1 cellular context compared by ENCODE assay signal in the genomic region with DNA sequence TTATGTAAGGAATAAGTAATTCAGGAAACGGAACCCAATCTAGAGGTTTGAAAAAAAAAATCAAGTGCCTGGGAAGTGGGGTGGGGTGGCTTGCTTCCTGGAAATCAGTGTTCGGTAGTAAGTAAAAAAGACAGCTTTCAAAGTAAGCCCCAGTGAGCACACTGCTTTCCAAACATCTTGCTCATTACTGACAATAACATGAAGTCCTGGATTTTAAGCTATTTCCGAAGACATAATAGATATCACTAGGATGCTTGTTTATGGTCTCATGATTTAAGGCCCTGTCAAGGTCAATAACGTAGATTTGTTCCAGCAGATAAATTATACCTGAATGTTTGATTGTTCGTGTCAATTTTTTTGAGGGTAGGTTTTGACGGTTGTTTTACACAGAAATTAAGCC.
TF ChIP-seq lines count a peak whose summit lies in the region.

No MANE protein-coding gene starts in this region.

TF ChIP-seq in IMR-90, 13 proteins besides CTCF, POLR2A, EP300 and RAD21 (continued from another document):
- no peak for TF ChIP-seq ELK1 (IDR thresholded peaks at IDR 0.05; ENCODE audit: borderline replicate concordance, low read depth, low read length)
- TF ChIP-seq RCOR1 (IDR thresholded peaks at IDR 0.05; ENCODE audit: insufficient replicate concordance, low read length): no peak
TF ChIP-seq in IMR-90: peak in this region for 0.
